ENCODE assay signal across 26 cellular contexts in the genomic region with DNA sequence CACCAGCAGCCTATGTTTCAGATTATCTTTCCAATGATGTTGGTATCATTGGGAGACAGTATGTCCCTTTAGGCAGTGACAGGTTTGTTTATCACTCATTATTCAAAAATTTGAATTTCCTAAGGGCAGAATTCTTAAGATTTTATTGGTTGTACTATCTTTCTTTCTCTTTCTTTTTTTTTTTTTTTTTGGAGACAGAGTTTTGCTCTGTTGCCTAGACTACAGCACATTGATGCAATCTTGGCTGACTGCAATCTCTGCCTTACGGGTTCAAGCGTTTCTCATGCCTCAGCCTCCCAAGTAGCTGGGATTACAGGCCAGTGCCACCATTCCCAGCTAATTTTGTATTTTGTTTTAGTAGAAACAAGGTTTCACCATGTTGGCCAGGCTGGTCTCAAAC.
DNase-seq lines count a peak whose midpoint lies in the region; ATAC-seq and TF ChIP-seq lines count a peak whose summit lies in the region.
"Had no signal": no experiment of that assay in that cellular context is flagged by ENCODE, and none has a peak within 500 bp of the region (broad histone marks: within the 10 kb centered on the region; RNA-seq: fewer than 3 reads in every experiment).

No MANE protein-coding gene starts in this region.

- H3K27me3 Mint-ChIP-seq in brain (no peaks in the 10 kb centered on the region), WTC11 (ENCODE audit: low read depth) (no peaks in the 10 kb centered on the region)
- H3K27me3 Mint-ChIP-seq: activated CD4-positive, alpha-beta memory T cell treated with anti-CD3 and anti-CD28 coated beads for 36 hours; activated naive CD4-positive, alpha-beta T cell treated with anti-CD3 and anti-CD28 coated beads, Interleukin-2, amount 10 ng/mL, durations not matched to agents 7 days and 5 days; natural killer cell treated with Interleukin-12 subunit alpha and Interleukin-12 subunit beta and Interleukin-15 and Interleukin-18, amount 100 ng/mL, for 72 hours had no signal

- H3K4me3 ChIP-seq in fibroblast of the aortic adventitia (ENCODE audit: low read depth, low read length) = no peak overlapping the region
- H3K4me3 ChIP-seq: BLaER1, gastrocnemius medialis, hepatocyte, mucosa of descending colon had no signal

- POLR2A ChIA-PET in WTC11 (lab: Charles Lee) = no interaction called here

- H3K4me3 Mint-ChIP-seq in brain (peak overlapping the region in 1 of 5 experiments; percentile 62), WTC11 (no peak overlapping the region)
- H3K4me3 Mint-ChIP-seq: activated CD4-positive, alpha-beta memory T cell treated with anti-CD3 and anti-CD28 coated beads for 36 hours; activated naive CD4-positive, alpha-beta T cell treated with anti-CD3 and anti-CD28 coated beads, Interleukin-2, amount 10 ng/mL, durations not matched to agents 7 days and 5 days; effector memory CD8-positive, alpha-beta T cell; H9; natural killer cell treated with Interleukin-12 subunit alpha and Interleukin-12 subunit beta and Interleukin-15 and Interleukin-18, amount 100 ng/mL, for 72 hours; T-helper 1 cell treated with Interleukin-12 subunit alpha and Interleukin-12 subunit beta and Interleukin-4 antibody, amounts not matched to agents 30 μg/mL and 1 μg/mL, for 36 hours had no signal

- TF ChIP-seq CTCF in brain (conservative IDR thresholded peaks at IDR 0.05) (no peak), fibroblast of the aortic adventitia (IDR thresholded peaks at IDR 0.05; ENCODE audit: insufficient read depth, low read length) (no peak), WTC11 (IDR thresholded peaks at IDR 0.05) (no peak)

- H3K9me3 Mint-ChIP-seq in brain = peaks cover 23 to 29% (median 26%) of the 10 kb centered on the region in 5 experiments
- peaks cover 10% of the 10 kb centered on the region for H3K9me3 Mint-ChIP-seq in WTC11
- H3K9me3 Mint-ChIP-seq: activated naive CD4-positive, alpha-beta T cell treated with anti-CD3 and anti-CD28 coated beads, Interleukin-2, amount 10 ng/mL, durations not matched to agents 7 days and 5 days; T-helper 1 cell treated with Interleukin-12 subunit alpha and Interleukin-12 subunit beta and Interleukin-4 antibody, amounts not matched to agents 30 μg/mL and 1 μg/mL, for 36 hours had no signal

- peak overlapping the region in 3 of 5 experiments; percentile 62 to 91 (median 87) for H3K27ac Mint-ChIP-seq in brain
- H3K27ac Mint-ChIP-seq in WTC11 = no peak overlapping the region
- H3K27ac Mint-ChIP-seq: activated CD4-positive, alpha-beta memory T cell treated with anti-CD3 and anti-CD28 coated beads for 36 hours; activated naive CD4-positive, alpha-beta T cell treated with anti-CD3 and anti-CD28 coated beads, Interleukin-2, amount 10 ng/mL, durations not matched to agents 7 days and 5 days; effector memory CD8-positive, alpha-beta T cell; H9; natural killer cell treated with Interleukin-12 subunit alpha and Interleukin-12 subunit beta and Interleukin-15 and Interleukin-18, amount 100 ng/mL, for 72 hours; T-helper 1 cell treated with Interleukin-12 subunit alpha and Interleukin-12 subunit beta and Interleukin-4 antibody, amounts not matched to agents 30 μg/mL and 1 μg/mL, for 36 hours had no signal

- CTCF ChIA-PET in WTC11 (lab: Charles Lee) = no interaction called here

- ATAC-seq in WTC11 (no peak), GM21529 (IDR thresholded peaks at IDR 0.05; ENCODE audit: unreplicated experiment) (no peak)
- ATAC-seq: effector memory CD8-positive, alpha-beta T cell; mucosa of descending colon; natural killer cell treated with Interleukin-12 subunit alpha and Interleukin-12 subunit beta and Interleukin-15 and Interleukin-18, amount 100 ng/mL, for 72 hours had no signal

- DNase-seq in EL (peak; percentile 13), fibroblast of the aortic adventitia (ENCODE audit: low read depth) (peak; percentile 32), superior temporal gyrus (ENCODE audit: extremely low spot score) (peak; percentile 3), WTC11 (ENCODE audit: low spot score) (no peak), NCI-H345 treated with DMSO at 0.1 percent for 48 hours (lab: John Stamatoyannopoulos, UW; ENCODE audit: unreplicated experiment) (no peak)
- DNase-seq: activated CD4-positive, alpha-beta memory T cell treated with anti-CD3 and anti-CD28 coated beads for 36 hours; activated CD4-positive, CD25-positive, alpha-beta regulatory T cell treated with anti-CD3 and anti-CD28 coated beads, Interleukin-2, amount 50 U/mL, for 72 hours; activated naive CD4-positive, alpha-beta T cell treated with anti-CD3 and anti-CD28 coated beads, Interleukin-2, amount 10 ng/mL, durations not matched to agents 7 days and 5 days; amniotic stem cell; cortex of kidney; effector memory CD8-positive, alpha-beta T cell; gastrocnemius medialis; H9; mucosa of descending colon; NCI-H1092 treated with DMSO at 0.1 percent for 48 hours; NCI-H187; NCI-H524 treated with DMSO at 0.1 percent for 48 hours; SK-N-SH; small intestine; stimulated activated naive CD4-positive, alpha-beta T cell had no signal

- H3K36me3 Mint-ChIP-seq in brain (peaks cover 51% of the 10 kb centered on the region), WTC11 (no peaks in the 10 kb centered on the region)
- H3K36me3 Mint-ChIP-seq: activated CD4-positive, alpha-beta memory T cell treated with anti-CD3 and anti-CD28 coated beads for 36 hours; activated naive CD4-positive, alpha-beta T cell treated with anti-CD3 and anti-CD28 coated beads, Interleukin-2, amount 10 ng/mL, durations not matched to agents 7 days and 5 days; natural killer cell treated with Interleukin-12 subunit alpha and Interleukin-12 subunit beta and Interleukin-15 and Interleukin-18, amount 100 ng/mL, for 72 hours had no signal

- H3K4me1 Mint-ChIP-seq in brain (peaks cover 16% of the 10 kb centered on the region), WTC11 (no peaks in the 10 kb centered on the region)
- H3K4me1 Mint-ChIP-seq: activated naive CD4-positive, alpha-beta T cell treated with anti-CD3 and anti-CD28 coated beads, Interleukin-2, amount 10 ng/mL, durations not matched to agents 7 days and 5 days; H9 had no signal

TF ChIP-seq in WTC11, 78 proteins besides CTCF, POLR2A, EP300 and RAD21 (continues in another document):
- TF ChIP-seq E2F4 (CRISPR knock-in tag; IDR thresholded peaks at IDR 0.05; ENCODE audit: borderline replicate concordance, low read depth) (no peak), ZNF396 (CRISPR knock-in tag; IDR thresholded peaks at IDR 0.05; ENCODE audit: borderline replicate concordance) (no peak), EMX1 (CRISPR knock-in tag; IDR thresholded peaks at IDR 0.05) (no peak)
- TF ChIP-seq, protein P1, sequence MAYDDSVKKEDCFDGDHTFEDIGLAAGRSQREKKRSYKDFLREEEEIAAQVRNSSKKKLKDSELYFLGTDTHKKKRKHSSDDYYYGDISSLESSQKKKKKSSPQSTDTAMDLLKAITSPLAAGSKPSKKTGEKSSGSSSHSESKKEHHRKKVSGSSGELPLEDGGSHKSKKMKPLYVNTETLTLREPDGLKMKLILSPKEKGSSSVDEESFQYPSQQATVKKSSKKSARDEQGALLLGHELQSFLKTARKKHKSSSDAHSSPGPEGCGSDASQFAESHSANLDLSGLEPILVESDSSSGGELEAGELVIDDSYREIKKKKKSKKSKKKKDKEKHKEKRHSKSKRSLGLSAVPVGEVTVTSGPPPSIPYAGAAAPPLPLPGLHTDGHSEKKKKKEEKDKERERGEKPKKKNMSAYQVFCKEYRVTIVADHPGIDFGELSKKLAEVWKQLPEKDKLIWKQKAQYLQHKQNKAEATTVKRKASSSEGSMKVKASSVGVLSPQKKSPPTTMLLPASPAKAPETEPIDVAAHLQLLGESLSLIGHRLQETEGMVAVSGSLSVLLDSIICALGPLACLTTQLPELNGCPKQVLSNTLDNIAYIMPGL (CRISPR knock-in tag; IDR thresholded peaks at IDR 0.05) = no peak
- TF ChIP-seq, protein P2, sequence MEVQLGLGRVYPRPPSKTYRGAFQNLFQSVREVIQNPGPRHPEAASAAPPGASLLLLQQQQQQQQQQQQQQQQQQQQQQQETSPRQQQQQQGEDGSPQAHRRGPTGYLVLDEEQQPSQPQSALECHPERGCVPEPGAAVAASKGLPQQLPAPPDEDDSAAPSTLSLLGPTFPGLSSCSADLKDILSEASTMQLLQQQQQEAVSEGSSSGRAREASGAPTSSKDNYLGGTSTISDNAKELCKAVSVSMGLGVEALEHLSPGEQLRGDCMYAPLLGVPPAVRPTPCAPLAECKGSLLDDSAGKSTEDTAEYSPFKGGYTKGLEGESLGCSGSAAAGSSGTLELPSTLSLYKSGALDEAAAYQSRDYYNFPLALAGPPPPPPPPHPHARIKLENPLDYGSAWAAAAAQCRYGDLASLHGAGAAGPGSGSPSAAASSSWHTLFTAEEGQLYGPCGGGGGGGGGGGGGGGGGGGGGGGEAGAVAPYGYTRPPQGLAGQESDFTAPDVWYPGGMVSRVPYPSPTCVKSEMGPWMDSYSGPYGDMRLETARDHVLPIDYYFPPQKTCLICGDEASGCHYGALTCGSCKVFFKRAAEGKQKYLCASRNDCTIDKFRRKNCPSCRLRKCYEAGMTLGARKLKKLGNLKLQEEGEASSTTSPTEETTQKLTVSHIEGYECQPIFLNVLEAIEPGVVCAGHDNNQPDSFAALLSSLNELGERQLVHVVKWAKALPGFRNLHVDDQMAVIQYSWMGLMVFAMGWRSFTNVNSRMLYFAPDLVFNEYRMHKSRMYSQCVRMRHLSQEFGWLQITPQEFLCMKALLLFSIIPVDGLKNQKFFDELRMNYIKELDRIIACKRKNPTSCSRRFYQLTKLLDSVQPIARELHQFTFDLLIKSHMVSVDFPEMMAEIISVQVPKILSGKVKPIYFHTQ (CRISPR knock-in tag; IDR thresholded peaks at IDR 0.05) = no peak
- TF ChIP-seq, protein P3, sequence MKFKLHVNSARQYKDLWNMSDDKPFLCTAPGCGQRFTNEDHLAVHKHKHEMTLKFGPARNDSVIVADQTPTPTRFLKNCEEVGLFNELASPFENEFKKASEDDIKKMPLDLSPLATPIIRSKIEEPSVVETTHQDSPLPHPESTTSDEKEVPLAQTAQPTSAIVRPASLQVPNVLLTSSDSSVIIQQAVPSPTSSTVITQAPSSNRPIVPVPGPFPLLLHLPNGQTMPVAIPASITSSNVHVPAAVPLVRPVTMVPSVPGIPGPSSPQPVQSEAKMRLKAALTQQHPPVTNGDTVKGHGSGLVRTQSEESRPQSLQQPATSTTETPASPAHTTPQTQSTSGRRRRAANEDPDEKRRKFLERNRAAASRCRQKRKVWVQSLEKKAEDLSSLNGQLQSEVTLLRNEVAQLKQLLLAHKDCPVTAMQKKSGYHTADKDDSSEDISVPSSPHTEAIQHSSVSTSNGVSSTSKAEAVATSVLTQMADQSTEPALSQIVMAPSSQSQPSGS (CRISPR knock-in tag; IDR thresholded peaks at IDR 0.05; ENCODE audit: borderline replicate concordance, low read depth) = no peak

Comparison
In these comparisons a context has a peak if more than half of its experiments do, and no peak if none do; other contexts are left out.
1. DNase-seq: peak in EL (single experiment), fibroblast of the aortic adventitia (single experiment) and superior temporal gyrus (single experiment); none in WTC11 (single experiment) and NCI-H345 treated with DMSO at 0.1 percent for 48 hours (single experiment).